1 cellular context compared by ENCODE assay signal in the genomic region with DNA sequence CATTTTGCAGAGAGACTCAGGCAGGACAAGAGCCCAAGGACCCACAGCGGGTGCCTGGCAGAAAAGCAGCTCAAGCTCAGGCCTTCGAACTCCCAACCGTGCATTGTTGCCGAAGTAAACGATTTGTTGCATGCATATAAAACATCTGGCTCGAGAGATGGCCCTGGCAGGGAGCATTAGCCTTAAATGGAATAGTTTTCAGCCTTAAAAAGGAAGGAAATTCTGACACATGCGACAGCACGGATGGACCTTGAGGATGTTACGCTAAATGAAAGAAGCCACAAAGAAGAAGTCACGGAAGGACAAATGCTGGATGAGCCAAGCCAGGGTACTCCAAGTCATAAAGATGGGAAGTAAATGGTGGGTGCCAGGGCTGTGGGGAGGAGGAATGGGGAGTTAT.
TF ChIP-seq lines count a peak whose summit lies in the region.

No MANE protein-coding gene starts in this region.

TF ChIP-seq in WTC11, 78 proteins besides CTCF, POLR2A, EP300 and RAD21 (continued from another document):
- TF ChIP-seq NR1H2 (CRISPR knock-in tag; IDR thresholded peaks at IDR 0.05): no peak
- TF ChIP-seq, protein P1, sequence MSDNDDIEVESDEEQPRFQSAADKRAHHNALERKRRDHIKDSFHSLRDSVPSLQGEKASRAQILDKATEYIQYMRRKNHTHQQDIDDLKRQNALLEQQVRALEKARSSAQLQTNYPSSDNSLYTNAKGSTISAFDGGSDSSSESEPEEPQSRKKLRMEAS (CRISPR knock-in tag; IDR thresholded peaks at IDR 0.05): no peak
- TF ChIP-seq ZNF281 (CRISPR knock-in tag; IDR thresholded peaks at IDR 0.05): no peak
